23 cellular contexts compared by ENCODE assay signal in genomic region chr1:238492271-238492670, GRCh38.
"Had no signal": no experiment of that assay in that cellular context is flagged by ENCODE, and none has a peak within 500 bp of the region (broad histone marks: within the 10 kb centered on the region; RNA-seq: fewer than 3 reads in every experiment).

No MANE protein-coding gene starts in this region.

- H3K9me3 ChIP-seq: adrenal gland, body of pancreas, left lung, lower lobe of right lung, suprapubic skin, tibial artery had no signal

- DNase-seq: activated B cell treated with CpG ODN at 0.5 μM for 24 hours; activated CD4-positive, alpha-beta T cell treated with anti-CD3 and anti-CD28 coated beads, Interleukin-2, amount 50 U/mL, for 4 hours; activated naive CD4-positive, alpha-beta T cell treated with Interleukin-2 at 50 U/mL for 16 hours; activated T-cell treated with anti-CD3 and anti-CD28 coated beads for 4 hours; activated T-cell treated with anti-CD3 and anti-CD28 coated beads, Interleukin-2, amount 50 U/mL, for 72 hours; adrenal gland; aorta; body of pancreas; dermis blood vessel endothelial cell; effector CD4-positive, alpha-beta T cell; left lung; lower lobe of right lung; mesenchymal stem cell; right cardiac atrium; stimulated activated CD4-positive, alpha-beta T cell treated with anti-CD3 and anti-CD28 coated beads, Interleukin-15, amount 100 ng/mL, for 24 hours; stimulated activated CD4-positive, alpha-beta T cell treated with anti-CD3 and anti-CD28 coated beads, Interleukin-2, amount 100 ng/mL, for 24 hours; stimulated activated naive B cell treated with anti-CD40 and anti-IgM and Interleukin-4, amounts not matched to agents 10 μg/mL and 1 μg/mL and 100 μg/mL, for 72 hours; T-helper 17 cell; T1000; tibial artery had no signal

- H3K27ac Mint-ChIP-seq: activated B cell treated with CpG ODN at 0.5 μM for 24 hours; activated naive CD8-positive, alpha-beta T cell; activated T-cell treated with anti-CD3 and anti-CD28 coated beads, Interleukin-2, amount 50 U/mL, for 72 hours; natural killer cell treated with Interleukin-12 subunit alpha and Interleukin-12 subunit beta and Interleukin-15 and Interleukin-18, amount 100 ng/mL, for 72 hours; stimulated activated naive B cell treated with anti-CD40 and anti-IgM and Interleukin-4, amounts not matched to agents 10 μg/mL and 1 μg/mL and 100 μg/mL, for 72 hours; T-helper 17 cell had no signal

- H3K27me3 ChIP-seq: adrenal gland, body of pancreas, left lung, suprapubic skin, tibial artery had no signal

- ATAC-seq: activated T-cell treated with anti-CD3 and anti-CD28 coated beads, Interleukin-2, amount 50 U/mL, for 72 hours; body of pancreas; left lung; lower lobe of right lung; natural killer cell treated with Interleukin-12 subunit alpha and Interleukin-12 subunit beta and Interleukin-15 and Interleukin-18, amount 100 ng/mL, for 72 hours; right cardiac atrium; stimulated activated naive B cell treated with anti-CD40 and anti-IgM and Interleukin-4, amounts not matched to agents 10 μg/mL and 1 μg/mL and 100 μg/mL, for 72 hours; T-helper 17 cell had no signal

- H3K9me3 Mint-ChIP-seq: stimulated activated naive B cell treated with anti-CD40 and anti-IgM and Interleukin-4, amounts not matched to agents 10 μg/mL and 1 μg/mL and 100 μg/mL, for 72 hours had no signal

- H3K4me1 Mint-ChIP-seq: activated B cell treated with CpG ODN at 0.5 μM for 24 hours; stimulated activated naive B cell treated with anti-CD40 and anti-IgM and Interleukin-4, amounts not matched to agents 10 μg/mL and 1 μg/mL and 100 μg/mL, for 72 hours; T-helper 17 cell had no signal

- H3K27ac ChIP-seq: adrenal gland, body of pancreas, left lung, lower lobe of right lung, suprapubic skin, tibial artery had no signal

- H3K36me3 ChIP-seq: adrenal gland, left lung, lower lobe of right lung, suprapubic skin, tibial artery had no signal

- H3K27me3 Mint-ChIP-seq: activated B cell treated with CpG ODN at 0.5 μM for 24 hours; activated naive CD8-positive, alpha-beta T cell; natural killer cell treated with Interleukin-12 subunit alpha and Interleukin-12 subunit beta and Interleukin-15 and Interleukin-18, amount 100 ng/mL, for 72 hours; stimulated activated naive B cell treated with anti-CD40 and anti-IgM and Interleukin-4, amounts not matched to agents 10 μg/mL and 1 μg/mL and 100 μg/mL, for 72 hours; T-helper 17 cell had no signal

- H3K4me3 Mint-ChIP-seq: activated B cell treated with CpG ODN at 0.5 μM for 24 hours; activated naive CD8-positive, alpha-beta T cell; activated T-cell treated with anti-CD3 and anti-CD28 coated beads, Interleukin-2, amount 50 U/mL, for 72 hours; natural killer cell treated with Interleukin-12 subunit alpha and Interleukin-12 subunit beta and Interleukin-15 and Interleukin-18, amount 100 ng/mL, for 72 hours; stimulated activated naive B cell treated with anti-CD40 and anti-IgM and Interleukin-4, amounts not matched to agents 10 μg/mL and 1 μg/mL and 100 μg/mL, for 72 hours; T-helper 17 cell had no signal

- H3K4me3 ChIP-seq: adrenal gland, body of pancreas, left lung, lower lobe of right lung, suprapubic skin, tibial artery had no signal

- H3K36me3 Mint-ChIP-seq: activated naive CD8-positive, alpha-beta T cell; natural killer cell treated with Interleukin-12 subunit alpha and Interleukin-12 subunit beta and Interleukin-15 and Interleukin-18, amount 100 ng/mL, for 72 hours; stimulated activated naive B cell treated with anti-CD40 and anti-IgM and Interleukin-4, amounts not matched to agents 10 μg/mL and 1 μg/mL and 100 μg/mL, for 72 hours had no signal

- H3K4me1 ChIP-seq: adrenal gland, body of pancreas, left lung, lower lobe of right lung, suprapubic skin, tibial artery had no signal
